Comparison of ENCODE assay signal across 18 cellular contexts in genomic region chr13:111267784-111268183, GRCh38. TPM values are rescaled to one million over a fixed set of nuclear protein-coding genes. Genes with fewer than 3 reads are reported as not detected.
DNase-seq lines count a peak whose midpoint lies in the region; TF ChIP-seq lines count a peak whose summit lies in the region.
"Had no signal": no experiment of that assay in that cellular context is flagged by ENCODE, and none has a peak within 500 bp of the region (broad histone marks: within the 10 kb centered on the region; RNA-seq: fewer than 3 reads in every experiment).

No MANE protein-coding gene starts in this region.

- in situ Hi-C loops in GM23248 (cut with MboI), result no loop called here

- POLR2A ChIA-PET in CD4-positive, alpha-beta memory T cell (lab: Charles Lee; ENCODE audit: partially characterized antibody), result no interaction called here

- peaks cover 14% of the 10 kb centered on the region for H3K4me1 Mint-ChIP-seq in nephron
- peaks cover 0 to 11% (median 9%) of the 10 kb centered on the region in 4 donors for H3K4me1 Mint-ChIP-seq in CD4-positive, alpha-beta memory T cell
- H3K4me1 Mint-ChIP-seq: CD14-positive monocyte had no signal

- DNase-seq in GM23248 (peak; percentile 55), adipocyte (ENCODE audit: low read depth) (peak; percentile 46), fibroblast of peridontal ligament (ENCODE audit: extremely low read depth) (peak; percentile 33), iPS-NIHi11 (ENCODE audit: low spot score) (no peak), middle frontal gyrus (ENCODE audit: extremely low spot score, low spot score) (no peak), SIG-M5 (lab: John Stamatoyannopoulos, UW) (no peak)
- no peak for DNase-seq in CD4-positive, alpha-beta memory T cell
- DNase-seq: AML-193, COR-L47, Kasumi-1, NCI-H1105 treated with DMSO at 0.1 percent for 48 hours, NCI-H187, NCI-H524, PC-9 had no signal

- peaks cover 25% of the 10 kb centered on the region for H3K4me1 ChIP-seq in GM23248 (ENCODE audit: insufficient read depth)
- peaks cover 18% of the 10 kb centered on the region for H3K4me1 ChIP-seq in adipocyte (ENCODE audit: control insufficient read depth, insufficient read depth, low read length)
- no peaks in the 10 kb centered on the region for H3K4me1 ChIP-seq in CD4-positive, alpha-beta memory T cell (ENCODE audit: insufficient read depth, low read length)

- H4K20me1 ChIP-seq in GM23248 (ENCODE audit: insufficient read depth), result no peaks in the 10 kb centered on the region

- no peak overlapping the region for H3K4me3 Mint-ChIP-seq in nephron
- H3K4me3 Mint-ChIP-seq in CD4-positive, alpha-beta memory T cell, result no peak overlapping the region
- H3K4me3 Mint-ChIP-seq: CD14-positive monocyte, IgD-negative memory B cell had no signal

- TF ChIP-seq CTCF in nephron (IDR thresholded peaks at IDR 0.05; ENCODE audit: unreplicated experiment in 3 of 3), result no peak

- peak overlapping the region; percentile 1 to 89 (median 22) for H3K27ac Mint-ChIP-seq in nephron
- H3K27ac Mint-ChIP-seq in CD4-positive, alpha-beta memory T cell, result no peak overlapping the region
- H3K27ac Mint-ChIP-seq: IgD-negative memory B cell had no signal

- H3K27ac ChIP-seq in GM23248, result peak overlapping the region; percentile 36
- no peak overlapping the region for H3K27ac ChIP-seq in CD4-positive, alpha-beta memory T cell (ENCODE audit: low read depth, low read length)
- H3K27ac ChIP-seq: PC-9 had no signal

- H3K4me3 ChIP-seq in GM23248 (no peak overlapping the region), adipocyte (ENCODE audit: low read length) (no peak overlapping the region)
- H3K4me3 ChIP-seq in CD4-positive, alpha-beta memory T cell (ENCODE audit: low read length in 2 of 2), result no peak overlapping the region
- H3K4me3 ChIP-seq: PC-9 had no signal

- CTCF ChIA-PET in CD4-positive, alpha-beta memory T cell (lab: Charles Lee; ENCODE audit: partially characterized antibody), result no interaction called here

- no peaks in the 10 kb centered on the region for H3K9me2 ChIP-seq in GM23248 (ENCODE audit: insufficient read depth)

- no peaks in the 10 kb centered on the region for H3K27me3 Mint-ChIP-seq in nephron (ENCODE audit: low read depth)
- H3K27me3 Mint-ChIP-seq in CD4-positive, alpha-beta memory T cell, result no peaks in the 10 kb centered on the region
- H3K27me3 Mint-ChIP-seq: IgD-negative memory B cell had no signal

- no peaks in the 10 kb centered on the region for H3K9me3 Mint-ChIP-seq in nephron
- H3K9me3 Mint-ChIP-seq in CD4-positive, alpha-beta memory T cell, result no peaks in the 10 kb centered on the region
- H3K9me3 Mint-ChIP-seq: CD14-positive monocyte, IgD-negative memory B cell had no signal

- intact Hi-C loops in CD4-positive, alpha-beta memory T cell (cut with micrococcal nuclease), result no loop called here

- peaks cover 10% of the 10 kb centered on the region; the same call in 1 of the 2 replicates for H3F3A ChIP-seq in GM23248 (ENCODE audit: insufficient read depth)

- H3K27me3 ChIP-seq in GM23248 (replicated peaks; ENCODE audit: insufficient read depth) (no peaks in the 10 kb centered on the region), adipocyte (replicated peaks; ENCODE audit: control insufficient read depth, insufficient read depth, low read length) (no peaks in the 10 kb centered on the region)
- H3K27me3 ChIP-seq in CD4-positive, alpha-beta memory T cell (ENCODE audit: insufficient read depth, low read length), result no peaks in the 10 kb centered on the region

- H3K9me3 ChIP-seq in GM23248 (ENCODE audit: low read depth) (no peaks in the 10 kb centered on the region), adipocyte (ENCODE audit: control insufficient read depth, low read length) (no peaks in the 10 kb centered on the region)
- no peaks in the 10 kb centered on the region for H3K9me3 ChIP-seq in CD4-positive, alpha-beta memory T cell (ENCODE audit: control insufficient read depth in 1 of 2, low read length in 2 of 2)

- H3K9ac ChIP-seq in GM23248 (peak overlapping the region; percentile 46), adipocyte (ENCODE audit: low read length) (no peak overlapping the region)

- H3K4me2 ChIP-seq in GM23248 (ENCODE audit: unreplicated experiment), result peak overlapping the region; percentile 36
- H3K4me2 ChIP-seq: PC-9 had no signal

- H3K36me3 ChIP-seq in GM23248 (ENCODE audit: low read depth) (no peaks in the 10 kb centered on the region), adipocyte (ENCODE audit: control insufficient read depth, insufficient read depth, low read length, severe bottlenecking) (peaks cover 52% of the 10 kb centered on the region)
- peaks cover 25% of the 10 kb centered on the region for H3K36me3 ChIP-seq in CD4-positive, alpha-beta memory T cell (ENCODE audit: insufficient read depth, low read length)

- 27 to 31% methylated on average over 2 of the region's 2 CpGs for WGBS in GM23248 (ENCODE audit: low coverage in 1 of 2, low lambda C conversion rate in 2 of 2, missing lambda C conversion rate in 2 of 2), 2 experiments

- peaks cover 32% of the 10 kb centered on the region for H3K79me2 ChIP-seq in GM23248 (ENCODE audit: insufficient read depth)

- H2AFZ ChIP-seq in GM23248, result no peak overlapping the region
- H2AFZ ChIP-seq: PC-9 had no signal

- peaks cover 46% of the 10 kb centered on the region for H3K36me3 Mint-ChIP-seq in nephron (ENCODE audit: low read depth)
- H3K36me3 Mint-ChIP-seq in CD4-positive, alpha-beta memory T cell, result peaks cover 53 to 74% of the 10 kb centered on the region in 2 donors
- H3K36me3 Mint-ChIP-seq: IgD-negative memory B cell had no signal

RNA-seq across cellular contexts. Expression of gene TEX29, which starts 52.7 kb away (rescaled TPM):
- total RNA-seq in GM23248 (2014; rRNA removed; shearing (Covaris generic)), result not detected in 2 replicates
- 0.75 TPM in 1 of 2 replicates, not detected in the other for polyA plus RNA-seq in GM23248 (2016; fragmentation: Nextera tagmentation; extraction: Ambion mirVana)
- under 1 TPM in 1 of 2 experiments, not detected in 1; 0.50 TPM for total RNA-seq in CD4-positive, alpha-beta memory T cell
- under 1 TPM in 1 of 2 donors, not detected in 1; 0.28 TPM for polyA plus RNA-seq in CD4-positive, alpha-beta memory T cell
- total RNA-seq: PC-9, SK-MEL-5 had no signal
- polyA plus RNA-seq: IgD-negative memory B cell had no signal

Comparison
In these comparisons a context has a peak if more than half of its experiments do, and no peak if none do; other contexts are left out.
1. DNase-seq: peak in GM23248 (single experiment), adipocyte (single experiment) and fibroblast of peridontal ligament (single experiment); none in CD4-positive, alpha-beta memory T cell (0 of 5), iPS-NIHi11 (single experiment), middle frontal gyrus (single experiment) and SIG-M5 (single experiment).
2. H3K27ac Mint-ChIP-seq: peak in nephron (3 of 3); none in CD4-positive, alpha-beta memory T cell (0 of 7).